ENCODE assay signal across 8 cellular contexts in the genomic region with DNA sequence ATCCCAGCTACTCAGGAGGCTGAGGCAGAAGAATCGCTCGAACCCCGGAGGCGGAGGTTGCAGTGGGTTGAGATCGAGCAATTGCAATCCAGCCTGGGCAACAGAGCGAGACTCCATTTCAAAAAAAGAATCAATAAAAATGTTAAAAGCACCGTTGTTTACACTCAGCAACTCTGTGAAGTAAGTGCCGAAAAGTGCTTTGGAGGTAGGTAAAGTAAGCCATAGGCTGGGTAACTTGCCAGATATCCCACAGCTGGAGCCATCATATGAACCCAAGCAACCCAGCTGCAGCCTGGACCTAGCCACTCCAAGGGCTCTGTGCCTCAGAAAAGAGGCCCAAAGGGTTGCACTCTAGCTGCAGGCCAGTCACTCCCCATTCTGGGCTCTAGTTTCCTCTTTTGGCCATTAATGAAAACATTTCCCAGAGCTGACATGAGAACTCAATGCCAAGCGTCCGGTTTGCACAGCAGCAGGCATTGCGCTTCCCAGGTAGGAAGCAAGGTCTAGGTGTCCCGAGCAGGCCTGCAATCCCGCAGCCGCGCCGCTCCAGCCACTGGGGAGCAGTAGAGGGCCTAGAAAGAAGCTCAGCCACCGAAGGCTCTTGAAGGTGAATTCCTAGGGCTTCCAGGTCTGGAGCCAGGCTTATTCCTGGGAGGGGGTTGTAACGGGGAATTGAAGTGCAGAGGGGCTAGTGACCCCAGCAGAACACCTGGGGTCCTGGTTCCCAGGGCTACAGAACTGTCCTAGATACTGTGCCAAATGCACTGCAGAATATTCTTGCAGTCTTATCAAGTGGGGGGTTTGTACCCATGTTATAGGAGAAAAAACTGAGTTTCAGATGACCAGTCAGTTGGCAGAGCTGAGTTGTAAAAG. TPM values are rescaled to one million over a fixed set of nuclear protein-coding genes. Genes with fewer than 3 reads are reported as not detected.
A peak's percentile ranks its signal among the peaks of the same experiment; 100 is the strongest.
DNase-seq lines count a peak whose midpoint lies in the region; ATAC-seq and TF ChIP-seq lines count a peak whose summit lies in the region.

No MANE protein-coding gene starts in this region.

- 45% methylated on average over 18 of the region's 18 CpGs for WGBS in prostate gland

- peaks cover 0 to 14% of the 10 kb centered on the region in 2 donors for H3K36me3 ChIP-seq in prostate gland

- no peak overlapping the region for H3K27ac ChIP-seq in prostate gland

- peak in 3 of 4 experiments; percentile 57 to 78 (median 74) for TF ChIP-seq CTCF in prostate gland (IDR thresholded peaks at IDR 0.05)

- no peak for ATAC-seq in GM19467 (IDR thresholded peaks at IDR 0.05; ENCODE audit: unreplicated experiment)
- ATAC-seq in GM21423 (IDR thresholded peaks at IDR 0.05; ENCODE audit: unreplicated experiment): no peak

- in situ Hi-C loops in KBM-7 (cut with MboI; ENCODE audit: low pct_unique_long_range_greater_than_20kb, low sequenced_read_pairs): loop anchor here (10.0 kb wide), 1 partner anchor 72 kb away; no protein-coding TSS in a partner anchor

- intact Hi-C loops in prostate gland (cut with DNase I): no loop called here

- H3K27me3 ChIP-seq in prostate gland (replicated peaks; ENCODE audit: insufficient read depth): no peaks in the 10 kb centered on the region

- no peak overlapping the region for H3K4me3 ChIP-seq in prostate gland

- DNase-seq in DMS114 treated with DMSO at 0.1 percent for 48 hours (lab: John Stamatoyannopoulos, UW; ENCODE audit: unreplicated experiment): peak; percentile 62
- peak; percentile 88 for DNase-seq in KBM-7
- peak; percentile 72 for DNase-seq in RKO (ENCODE audit: low spot score)
- DNase-seq in activated gamma-delta T cell treated with anti-CD3 and anti-CD28 coated beads, Interleukin-2, amount 50 U/mL, for 16 hours (ENCODE audit: low read depth): peak; percentile 45
- DNase-seq in glomerular visceral epithelial cell (ENCODE audit: extremely low spot score): peak; percentile 84
- DNase-seq in prostate gland (ENCODE audit: low spot score): peak; percentile 75

- no peak for TF ChIP-seq POLR2A in prostate gland (IDR thresholded peaks at IDR 0.05)

- H3K4me1 ChIP-seq in prostate gland (replicated peaks): no peaks in the 10 kb centered on the region

- no peaks in the 10 kb centered on the region for H3K9me3 ChIP-seq in prostate gland

RNA-seq across cellular contexts. Expression of a gene that starts 4.1 kb away (rescaled TPM):
- under 1 TPM in 1 of 2 donors, not detected in 1; 0.59 TPM for total RNA-seq in prostate gland

RNA-seq across cellular contexts. Expression of a gene that starts 10.0 kb away (rescaled TPM):
- 10 to 100 TPM; 57.1 to 65.6 TPM for total RNA-seq in prostate gland

RNA-seq across cellular contexts. Expression of a gene that starts 13.0 kb away (rescaled TPM):
- total RNA-seq in prostate gland: 1,000 to 10,000 TPM; 1,179 to 1,248 TPM

RNA-seq across cellular contexts. Expression of a gene that starts 28.2 kb away (rescaled TPM):
- 1 to 10 TPM in 1 of 2 donors, not detected in 1; 9.6 TPM for total RNA-seq in prostate gland

RNA-seq across cellular contexts. Expression of a gene that starts 28.5 kb away (rescaled TPM):
- total RNA-seq in prostate gland: 1 to 10 TPM in 1 of 2 donors, not detected in 1; 6.6 TPM
